ENCODE assay signal across 11 cellular contexts in the genomic region with DNA sequence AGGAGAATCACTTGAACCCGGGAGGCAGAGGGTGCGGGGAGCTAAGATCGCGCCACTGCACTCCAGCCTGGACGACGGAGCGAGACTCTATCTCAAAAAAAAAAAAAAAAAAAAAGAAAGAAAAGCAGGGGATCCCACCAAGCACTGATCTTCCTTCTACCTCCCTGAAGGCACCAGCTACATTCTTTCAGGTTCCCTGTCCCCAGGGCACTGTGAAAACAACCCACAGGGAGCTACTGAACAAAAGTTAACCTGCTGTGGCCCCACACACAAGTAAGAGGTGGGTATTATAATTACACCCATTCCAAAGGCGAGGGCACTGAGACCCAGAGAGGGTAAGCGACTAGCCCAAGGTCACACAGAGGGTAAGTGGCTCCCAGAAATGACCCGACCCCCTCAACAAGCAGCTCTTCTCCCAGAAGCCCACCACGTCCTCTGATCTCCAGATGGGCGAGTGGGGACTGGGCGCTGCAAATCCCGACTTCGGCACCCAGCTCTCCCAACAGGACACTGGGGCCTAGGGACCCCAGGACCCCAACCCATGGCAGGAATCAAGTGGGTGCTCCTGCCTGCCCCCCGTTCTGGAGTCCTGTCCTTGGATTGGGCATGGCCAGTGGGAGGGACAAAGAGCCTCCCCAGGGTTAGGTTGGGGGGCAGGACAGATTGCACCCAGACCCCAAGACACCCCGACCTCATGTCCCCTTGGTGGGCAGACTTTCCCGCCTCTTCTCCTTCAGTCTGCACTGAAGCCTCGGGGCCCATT. TPM values are rescaled to one million over a fixed set of nuclear protein-coding genes. Genes with fewer than 3 reads are reported as not detected.
DNase-seq lines count a peak whose midpoint lies in the region; ATAC-seq and TF ChIP-seq lines count a peak whose summit lies in the region.
"Had no signal": no experiment of that assay in that cellular context is flagged by ENCODE, and none has a peak within 500 bp of the region (broad histone marks: within the 10 kb centered on the region; RNA-seq: fewer than 3 reads in every experiment).

No MANE protein-coding gene starts in this region.

- H3K4me1 Mint-ChIP-seq in T-cell, result peaks cover 7 to 20% (median 18%) of the 10 kb centered on the region in 3 donors

- no peak overlapping the region for H2AFZ ChIP-seq in DND-41 (ENCODE audit: low read depth, low read length)

- H3K27ac ChIP-seq in A673 (ENCODE audit: low read depth, low read length, poor library complexity, severe bottlenecking), result peak overlapping the region; percentile 98
- peak overlapping the region; percentile 30 for H3K27ac ChIP-seq in DND-41 (ENCODE audit: low read length)
- no peak overlapping the region for H3K27ac ChIP-seq in iPS-20b (ENCODE audit: low read length)
- H3K27ac ChIP-seq: left ventricle myocardium inferior had no signal

- TSS peak; percentile 7 for BruUV-seq in A673 (replicated peaks; lab: Mats Ljungman, UMichigan)

- H4K20me1 ChIP-seq in DND-41 (ENCODE audit: insufficient read depth, low read length), result peaks cover 63% of the 10 kb centered on the region

- POLR2A ChIA-PET in A673 (lab: Charles Lee; ENCODE audit: low non-redundant PET), result interaction anchor here (0.6 kb wide), 1 partner anchor 15 kb away, joined by 6 read pairs; no protein-coding TSS in a partner anchor
- POLR2A ChIA-PET in T-cell (lab: Charles Lee), result interaction anchor here in 1 of 2 donors (0.5 kb wide), 1 partner anchor 15 kb away, joined by 4 read pairs; no protein-coding TSS in a partner anchor

- no peaks in the 10 kb centered on the region for H3K27me3 ChIP-seq in A673 (replicated peaks; ENCODE audit: insufficient read depth, low read depth, low read length, poor library complexity)
- no peaks in the 10 kb centered on the region for H3K27me3 ChIP-seq in DND-41 (ENCODE audit: insufficient read depth, low read length, poor library complexity)
- no peaks in the 10 kb centered on the region for H3K27me3 ChIP-seq in iPS-20b (ENCODE audit: insufficient read depth, low read length)

- CTCF ChIA-PET in A673 (lab: Charles Lee) (interaction anchor here (0.6 kb wide), 1 partner anchor 147 kb away, joined by 8 read pairs; no protein-coding TSS in a partner anchor), T-cell (lab: Charles Lee) (interaction anchor here in 1 of 2 donors (0.6 kb wide), 1 partner anchor 180 kb away, joined by 3 read pairs; no protein-coding TSS in a partner anchor)

- peak overlapping the region; percentile 99 for H3K9ac ChIP-seq in DND-41 (ENCODE audit: low read depth, low read length)
- H3K9ac ChIP-seq in iPS-20b (ENCODE audit: low read depth, low read length), result peak overlapping the region; percentile 87; the same call in 1 of the 2 replicates

- DNase-seq in A673 (ENCODE audit: low spot score) (no peak), DND-41 (no peak), T-cell (no peak), NCI-H2107 treated with DMSO at 0.1 percent for 48 hours (lab: John Stamatoyannopoulos, UW; ENCODE audit: unreplicated experiment) (no peak), mucosa of descending colon (no peak), CD1c-positive myeloid dendritic cell (ENCODE audit: extremely low spot score) (no peak)
- DNase-seq: KG1, left ventricle myocardium inferior, NCI-H345 had no signal

- intact Hi-C loops in A673 (cut with micrococcal nuclease; ENCODE audit: unreplicated experiment) (no loop called here), mucosa of descending colon (cut with DNase I, micrococcal nuclease) (no loop called here)

- peak overlapping the region; percentile 78 to 86 (median 83) for H3K4me3 Mint-ChIP-seq in T-cell

- H3K9me3 ChIP-seq in A673 (ENCODE audit: low read depth, low read length, poor library complexity, severe bottlenecking), result no peaks in the 10 kb centered on the region
- no peaks in the 10 kb centered on the region for H3K9me3 ChIP-seq in DND-41 (ENCODE audit: insufficient read depth, low read length, severe bottlenecking)
- H3K9me3 ChIP-seq in iPS-20b (ENCODE audit: insufficient read depth, low read depth, low read length), result no peaks in the 10 kb centered on the region
- H3K9me3 ChIP-seq in mucosa of descending colon, result no peaks in the 10 kb centered on the region
- H3K9me3 ChIP-seq: left ventricle myocardium inferior had no signal

- peak overlapping the region; percentile 84 for H3K4me2 ChIP-seq in DND-41 (ENCODE audit: insufficient read depth, low read length)

- H3K36me3 Mint-ChIP-seq in T-cell, result no peaks in the 10 kb centered on the region

- H3K4me3 ChIP-seq in A673 (ENCODE audit: low read depth, low read length, poor library complexity, severe bottlenecking), result peak overlapping the region; percentile 100
- peak overlapping the region in 1 of 2 experiments; percentile 87; a peak in 2 of 4 replicates for H3K4me3 ChIP-seq in DND-41 (ENCODE audit: low read depth in 1 of 2, low read length in 2 of 2)
- H3K4me3 ChIP-seq in iPS-20b (ENCODE audit: low read length), result peak overlapping the region; percentile 84; the same call in 1 of the 2 replicates
- no peak overlapping the region for H3K4me3 ChIP-seq in mucosa of descending colon
- H3K4me3 ChIP-seq: left ventricle myocardium inferior had no signal

- ATAC-seq in DND-41 (ENCODE audit: insufficient read depth, low read depth), result no peak
- no peak for ATAC-seq in T-cell (replicated peaks in 1 of 4)
- no peak for ATAC-seq in mucosa of descending colon
- ATAC-seq in GM19035 (IDR thresholded peaks at IDR 0.05; ENCODE audit: unreplicated experiment), result no peak

- peaks cover 80% of the 10 kb centered on the region for H3K79me2 ChIP-seq in DND-41 (ENCODE audit: insufficient read depth, low read length)

- H3K27me3 Mint-ChIP-seq in T-cell, result no peaks in the 10 kb centered on the region

- H3K4me1 ChIP-seq in A673 (ENCODE audit: insufficient read depth, low read length, poor library complexity, severe bottlenecking), result peaks cover 20% of the 10 kb centered on the region
- H3K4me1 ChIP-seq in DND-41 (ENCODE audit: insufficient read depth, low read length), result peaks cover 35% of the 10 kb centered on the region
- peaks cover 5% of the 10 kb centered on the region; the same call in 1 of the 2 replicates for H3K4me1 ChIP-seq in iPS-20b (ENCODE audit: insufficient read depth, low read length)
- peaks cover 11% of the 10 kb centered on the region for H3K4me1 ChIP-seq in mucosa of descending colon (ENCODE audit: low read depth)

- TF ChIP-seq CTCF in A673 (conservative IDR thresholded peaks at IDR 0.05; ENCODE audit: low read depth, low read length), result no peak
- TF ChIP-seq CTCF in DND-41 (IDR thresholded peaks at IDR 0.05; ENCODE audit: borderline replicate concordance, extremely low read depth, low read length, poor library complexity, severe bottlenecking), result no peak
- no peak for TF ChIP-seq CTCF in mucosa of descending colon (IDR thresholded peaks at IDR 0.05)

- no peaks in the 10 kb centered on the region for H3K9me3 Mint-ChIP-seq in T-cell

- H3K27ac Mint-ChIP-seq in T-cell, result no peak overlapping the region

- H3K36me3 ChIP-seq in A673 (ENCODE audit: insufficient read depth, low read length, poor library complexity, severe bottlenecking), result peaks cover 11% of the 10 kb centered on the region
- peaks cover 43% of the 10 kb centered on the region for H3K36me3 ChIP-seq in DND-41 (ENCODE audit: insufficient read depth, low read length)
- peaks cover 13% of the 10 kb centered on the region; the same call in 1 of the 2 replicates for H3K36me3 ChIP-seq in iPS-20b (ENCODE audit: insufficient read depth, low read depth, low read length)
- no peaks in the 10 kb centered on the region for H3K36me3 ChIP-seq in mucosa of descending colon (ENCODE audit: low read depth)
- H3K36me3 ChIP-seq: left ventricle myocardium inferior had no signal

RNA-seq across cellular contexts. Expression of gene LMNB2, which starts 2.4 kb away (rescaled TPM):
- total RNA-seq in A673 (2021) (241 and 243 TPM in 2 replicates), T-cell (10 to 100 TPM; 15.7 to 26.7 (median 24.7) TPM), mucosa of descending colon (10 to 100 TPM; 21.1 to 47.8 (median 22.1) TPM)

RNA-seq across cellular contexts. Expression of gene GADD45B, which starts 21.5 kb away (rescaled TPM):
- total RNA-seq in A673 (2021) (12.3 and 16.4 TPM in 2 replicates), T-cell (100 to 1,000 TPM in 3 of 5 donors, 10 to 100 TPM in 2; 76.5 to 174 (median 102) TPM), mucosa of descending colon (10 to 100 TPM; 30.6 to 45.5 (median 35.9) TPM)

RNA-seq across cellular contexts. Expression of gene TIMM13, which starts 27.0 kb away (rescaled TPM):
- total RNA-seq in A673 (2021), result 206 and 213 TPM in 2 replicates
- total RNA-seq in T-cell, result 10 to 100 TPM; 22.4 to 50.9 (median 33.7) TPM
- 100 to 1,000 TPM in 2 of 3 donors, 10 to 100 TPM in 1; 75.4 to 130 (median 104) TPM for total RNA-seq in mucosa of descending colon
